In the genomic region with DNA sequence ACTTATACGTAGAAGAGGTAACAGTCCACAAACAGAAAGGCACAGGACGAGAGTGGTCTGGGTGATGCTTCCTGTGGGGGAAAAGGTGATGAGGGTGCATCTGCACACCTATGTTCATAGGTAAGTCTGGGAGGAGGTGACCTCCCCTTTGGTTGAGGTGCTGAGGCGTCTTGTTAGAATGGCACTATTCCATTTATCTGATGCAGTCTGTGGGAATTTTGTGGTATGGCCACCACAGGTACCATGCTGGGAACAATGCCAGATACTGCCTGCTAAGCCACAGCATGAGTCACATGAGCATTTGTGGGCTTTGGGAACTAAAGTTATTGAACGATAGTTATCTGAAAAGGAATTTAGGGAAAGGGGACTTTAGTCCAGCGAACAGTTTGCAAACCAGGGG, we compare ENCODE assay signal across 18 cellular contexts. TPM values are rescaled to one million over a fixed set of nuclear protein-coding genes. Genes with fewer than 3 reads are reported as not detected.
A peak's percentile ranks its signal among the peaks of the same experiment; 100 is the strongest.
DNase-seq lines count a peak whose midpoint lies in the region; ATAC-seq, FAIRE-seq and TF ChIP-seq lines count a peak whose summit lies in the region.
"Had no signal": no experiment of that assay in that cellular context is flagged by ENCODE, and none has a peak within 500 bp of the region (broad histone marks: within the 10 kb centered on the region; RNA-seq: fewer than 3 reads in every experiment).

No MANE protein-coding gene starts in this region.

- H3K27me3 ChIP-seq in GM23248 (replicated peaks; ENCODE audit: insufficient read depth) (peaks cover 29% of the 10 kb centered on the region), K562 (ENCODE audit: control insufficient read depth in 2 of 2, insufficient read depth in 2 of 2, low read length in 2 of 2) (no peaks in the 10 kb centered on the region), MM.1S (replicated peaks; ENCODE audit: insufficient read depth, low read length) (no peaks in the 10 kb centered on the region)
- no peaks in the 10 kb centered on the region for H3K27me3 ChIP-seq in naive thymus-derived CD4-positive, alpha-beta T cell (ENCODE audit: control insufficient read depth in 2 of 2, insufficient read depth in 2 of 2, low read length in 2 of 2)
- H3K27me3 ChIP-seq: BLaER1 treated with 17β-estradiol and CSF1 and Interleukin-3, amounts not matched to agents 10 nM and 100 nM had no signal

- H3K9me2 ChIP-seq in GM23248 (ENCODE audit: insufficient read depth) (no peaks in the 10 kb centered on the region), MM.1S (replicated peaks; ENCODE audit: insufficient read depth, low read length) (no peaks in the 10 kb centered on the region)

- CTCF ChIA-PET in K562 (lab: Yijun Ruan, JAX; ENCODE audit: low intra/inter-chr PET ratio): no interaction called here
- CTCF ChIA-PET in naive thymus-derived CD4-positive, alpha-beta T cell (lab: Charles Lee): no interaction called here

- H3K9me3 ChIP-seq in GM23248 (ENCODE audit: low read depth) (no peaks in the 10 kb centered on the region), K562 (replicated peaks; ENCODE audit: control insufficient read depth, insufficient read depth, low read depth, low read length) (no peaks in the 10 kb centered on the region), MM.1S (replicated peaks; ENCODE audit: insufficient read depth, low read length) (no peaks in the 10 kb centered on the region)
- H3K9me3 ChIP-seq in naive thymus-derived CD4-positive, alpha-beta T cell (ENCODE audit: control insufficient read depth in 2 of 3, low read length in 3 of 3): no peaks in the 10 kb centered on the region
- H3K9me3 ChIP-seq: adrenal gland; BLaER1 treated with 17β-estradiol and CSF1 and Interleukin-3, amounts not matched to agents 10 nM and 100 nM; prostate gland had no signal

- TF ChIP-seq EP300 in K562 (IDR thresholded peaks at IDR 0.05; ENCODE audit: low read length): no peak

- BruUV-seq in K562 (replicated peaks; lab: Mats Ljungman, UMichigan): no TSS peak

- H3F3A ChIP-seq in GM23248 (ENCODE audit: insufficient read depth) (no peaks in the 10 kb centered on the region), MM.1S (ENCODE audit: insufficient read depth, low read length) (no peaks in the 10 kb centered on the region)

- TF ChIP-seq RAD21 in K562 (CRISPR knock-in tag; conservative IDR thresholded peaks at IDR 0.05 in 1 of 2, IDR thresholded peaks at IDR 0.05 in 1 of 2): no peak

- H3K4me3 ChIP-seq in GM23248 (no peak overlapping the region), K562 (no peak overlapping the region), MM.1S (ENCODE audit: low read length) (no peak overlapping the region)
- H3K4me3 ChIP-seq in naive thymus-derived CD4-positive, alpha-beta T cell (ENCODE audit: low read length): no peak overlapping the region
- H3K4me3 ChIP-seq: adrenal gland; BLaER1 treated with 17β-estradiol and CSF1 and Interleukin-3, amounts not matched to agents 10 nM and 100 nM; prostate gland had no signal

- H3K4me1 Mint-ChIP-seq in naive thymus-derived CD4-positive, alpha-beta T cell: peaks cover 0 to 6% (median 0%) of the 10 kb centered on the region in 7 donors

- H3K27ac ChIP-seq in GM23248 (no peak overlapping the region), K562 (ENCODE audit: extremely low read depth, low read depth, low read length) (no peak overlapping the region), MM.1S (ENCODE audit: low read length) (no peak overlapping the region)
- H3K27ac ChIP-seq in naive thymus-derived CD4-positive, alpha-beta T cell (ENCODE audit: low read depth, low read length): no peak overlapping the region
- H3K27ac ChIP-seq: adrenal gland; BLaER1 treated with 17β-estradiol and CSF1 and Interleukin-3, amounts not matched to agents 10 nM and 100 nM; prostate gland had no signal

- peaks cover 0 to 4% (median 0%) of the 10 kb centered on the region in 5 donors for H3K36me3 Mint-ChIP-seq in naive thymus-derived CD4-positive, alpha-beta T cell

- no peaks in the 10 kb centered on the region for H3K9me3 Mint-ChIP-seq in naive thymus-derived CD4-positive, alpha-beta T cell
- H3K9me3 Mint-ChIP-seq: dendritic cell treated with granulocyte-macrophage colony-stimulating factor and Interleukin-4, amounts not matched to agents 40 ng/mL and 50 ng/mL, for 4 days had no signal

- ATAC-seq in K562: no peak
- peak; percentile 28 for ATAC-seq in naive thymus-derived CD4-positive, alpha-beta T cell
- no peak for ATAC-seq in HG03342 (IDR thresholded peaks at IDR 0.05; ENCODE audit: unreplicated experiment)
- ATAC-seq: esophagus mucosa, left colon had no signal

- DNase-seq in GM23248 (peak; percentile 30), M059J (ENCODE audit: low read depth) (peak; percentile 95), K562 (ENCODE audit: extremely low read depth in 1 of 4, low spot score in 3 of 4) (no peak), RKO (ENCODE audit: low spot score) (no peak), MM.1S (no peak)
- no peak for DNase-seq in naive thymus-derived CD4-positive, alpha-beta T cell
- DNase-seq: activated CD4-positive, alpha-beta T cell treated with anti-CD3 and anti-CD28 coated beads for 4 hours; activated T-cell treated with anti-CD3 and anti-CD28 coated beads, Interleukin-2, amount 50 U/mL, for 1 hour; adrenal gland; GF-D8; left colon; NCI-H2227 treated with DMSO at 0.1 percent for 48 hours had no signal

- H3K4me2 ChIP-seq in GM23248 (ENCODE audit: unreplicated experiment): no peak overlapping the region
- H3K4me2 ChIP-seq in K562 (ENCODE audit: insufficient read depth, low read length): no peak overlapping the region
- no peak overlapping the region for H3K4me2 ChIP-seq in MM.1S (ENCODE audit: low read depth, low read length)

- TF ChIP-seq CTCF in K562 (IDR thresholded peaks at IDR 0.05 in 2 of 3, conservative IDR thresholded peaks at IDR 0.05 in 1 of 3; ENCODE audit: insufficient read depth in 2 of 3, low read depth in 1 of 3, low read length in 3 of 3) (no peak), MM.1S (IDR thresholded peaks at IDR 0.05; ENCODE audit: low read length) (no peak)

- 71 to 75% methylated on average over 5 of the region's 5 CpGs for WGBS in GM23248 (ENCODE audit: low coverage in 1 of 2, low lambda C conversion rate in 2 of 2, missing lambda C conversion rate in 2 of 2), 2 experiments
- WGBS in K562 (ENCODE audit: insufficient coverage, low coverage, missing lambda C conversion rate): 32% methylated on average over 5 of the region's 5 CpGs

- H3K4me1 ChIP-seq in GM23248 (ENCODE audit: insufficient read depth) (no peaks in the 10 kb centered on the region), K562 (replicated peaks in 1 of 2; ENCODE audit: control insufficient read depth in 2 of 2, insufficient read depth in 2 of 2, low read length in 2 of 2) (peaks cover 0 to 14% of the 10 kb centered on the region in 2 experiments; a peak in 2 of 5 replicates), MM.1S (ENCODE audit: low read length) (0 out of 2 replicates have a peak, but pooled peaks cover 4% of the 10 kb centered on the region)
- H3K4me1 ChIP-seq in naive thymus-derived CD4-positive, alpha-beta T cell (ENCODE audit: control insufficient read depth in 2 of 2, insufficient read depth in 2 of 2, low read length in 2 of 2): no peaks in the 10 kb centered on the region
- H3K4me1 ChIP-seq: adrenal gland, prostate gland had no signal

- no peak for TF ChIP-seq POLR2A in K562 (conservative IDR thresholded peaks at IDR 0.05)

- H2AFZ ChIP-seq in GM23248 (no peak overlapping the region), K562 (ENCODE audit: low read depth, low read length) (no peak overlapping the region), MM.1S (ENCODE audit: low read length) (no peak overlapping the region)

- H4K20me1 ChIP-seq in GM23248 (ENCODE audit: insufficient read depth) (no peaks in the 10 kb centered on the region), K562 (replicated peaks; ENCODE audit: control insufficient read depth, insufficient read depth, low read length) (no peaks in the 10 kb centered on the region), MM.1S (ENCODE audit: insufficient read depth, low read length) (no peaks in the 10 kb centered on the region)
- H4K20me1 ChIP-seq: BLaER1 treated with 17β-estradiol and CSF1 and Interleukin-3, amounts not matched to agents 10 nM and 100 nM had no signal

- no peak overlapping the region for H3K27ac Mint-ChIP-seq in naive thymus-derived CD4-positive, alpha-beta T cell
- H3K27ac Mint-ChIP-seq: dendritic cell treated with granulocyte-macrophage colony-stimulating factor and Interleukin-4, amounts not matched to agents 40 ng/mL and 50 ng/mL, for 4 days had no signal

- H3K9ac ChIP-seq in GM23248 (no peak overlapping the region), K562 (ENCODE audit: insufficient read depth in 1 of 2, low read depth in 2 of 2, low read length in 2 of 2) (no peak overlapping the region), MM.1S (ENCODE audit: low read length) (no peak overlapping the region)
- H3K9ac ChIP-seq: BLaER1 treated with 17β-estradiol and CSF1 and Interleukin-3, amounts not matched to agents 10 nM and 100 nM had no signal

- in situ Hi-C loops in GM23248 (cut with MboI) (loop anchor here (25.0 kb wide), 1 partner anchor 327 kb away; no protein-coding TSS in a partner anchor), K562 (cut with MboI) (no loop called here)

- no peaks in the 10 kb centered on the region for H3K36me3 ChIP-seq in GM23248 (ENCODE audit: low read depth)
- H3K36me3 ChIP-seq in K562 (ENCODE audit: control insufficient read depth, insufficient read depth, low read length): no peaks in the 10 kb centered on the region
- H3K36me3 ChIP-seq in naive thymus-derived CD4-positive, alpha-beta T cell (ENCODE audit: control insufficient read depth in 2 of 3, insufficient read depth in 3 of 3, low read length in 3 of 3): no peaks in the 10 kb centered on the region
- H3K36me3 ChIP-seq in MM.1S (replicated peaks; ENCODE audit: insufficient read depth, low read length): no peaks in the 10 kb centered on the region
- H3K36me3 ChIP-seq: adrenal gland; BLaER1 treated with 17β-estradiol and CSF1 and Interleukin-3, amounts not matched to agents 10 nM and 100 nM; prostate gland had no signal

- POLR2A ChIA-PET in K562 (lab: Yijun Ruan, JAX): interaction anchor here (1.9 kb wide), 1 partner anchor 12 kb away, joined by 7 read pairs; no protein-coding TSS in a partner anchor
- POLR2A ChIA-PET in naive thymus-derived CD4-positive, alpha-beta T cell (lab: Charles Lee): no interaction called here

- H3K4me3 Mint-ChIP-seq in naive thymus-derived CD4-positive, alpha-beta T cell: no peak overlapping the region
- H3K4me3 Mint-ChIP-seq: dendritic cell treated with granulocyte-macrophage colony-stimulating factor and Interleukin-4, amounts not matched to agents 40 ng/mL and 50 ng/mL, for 4 days had no signal

- H3K9me1 ChIP-seq in K562 (ENCODE audit: control insufficient read depth, insufficient read depth, low read length): no peaks in the 10 kb centered on the region

- FAIRE-seq in K562 (lab: Jason Lieb, UNC): no peak

- H3K79me2 ChIP-seq in GM23248 (ENCODE audit: insufficient read depth) (no peaks in the 10 kb centered on the region), K562 (ENCODE audit: control insufficient read depth, insufficient read depth, low read length) (no peaks in the 10 kb centered on the region), MM.1S (ENCODE audit: low read length) (no peaks in the 10 kb centered on the region)

- peaks cover 0 to 42% (median 0%) of the 10 kb centered on the region in 5 donors for H3K27me3 Mint-ChIP-seq in naive thymus-derived CD4-positive, alpha-beta T cell

- intact Hi-C loops in K562 (cut with micrococcal nuclease): loop anchor here (5.0 kb wide), 1 partner anchor 37 kb away; no protein-coding TSS in a partner anchor
- intact Hi-C loops in naive thymus-derived CD4-positive, alpha-beta T cell (cut with micrococcal nuclease): no loop called here

RNA-seq across cellular contexts. Expression of a gene that starts 27.9 kb away (rescaled TPM):
- total RNA-seq in GM23248 (2014; rRNA removed; shearing (Covaris generic)): not detected in 2 replicates
- polyA plus RNA-seq in GM23248 (2016; fragmentation: Nextera tagmentation; extraction: Ambion mirVana) (not detected in 2 replicates), K562 (2011; rRNA removed) (not detected in 2 replicates), K562 (2014; fragmentation: Illumina TruSeq; extraction: Trizol) (not detected in 2 replicates), K562 (2014; fragmentation: Nextera tagmentation; extraction: Ambion mirVana) (not detected), K562 (2014; rRNA removed) (not detected in 2 replicates)
- total RNA-seq in M059J (2014; rRNA removed; shearing (Covaris generic)): 0.30 TPM in 1 of 2 replicates, not detected in the other
- total RNA-seq in K562 (2011; cell fraction: chromatin; rRNA removed; ENCODE audit: low replicate concordance): not detected in 2 replicates
- not detected in 2 replicates for total RNA-seq in K562 (2011; cell fraction: nucleolus; rRNA removed)
- not detected in 2 replicates for total RNA-seq in K562 (2011; cell fraction: nucleoplasm; rRNA removed)
- total RNA-seq in K562 (2014; rRNA removed) (not detected in 2 replicates), K562 (2014; rRNA removed; fragmentation: Illumina TruSeq; extraction: Trizol) (not detected in 2 replicates), K562 (2015; rRNA removed; fragmentation: Illumina TruSeq; extraction: Trizol) (not detected in 2 replicates), K562 (2021) (not detected in 2 replicates)
- 0.09 TPM in 1 of 2 replicates, not detected in the other for polyA plus RNA-seq in K562 (2011; cell fraction: cytosol; rRNA removed)
- 0.48 TPM in 1 of 2 replicates, not detected in the other for polyA plus RNA-seq in K562 (2011; cell fraction: nucleus; rRNA removed)
- polyA plus RNA-seq in K562 (2012): not detected in 2 replicates
- polyA minus RNA-seq in K562 (2011; rRNA and poly(A)+ RNA removed): not detected in 2 replicates
- polyA minus RNA-seq in K562 (2011; cell fraction: cytosol; rRNA and poly(A)+ RNA removed): not detected in 2 replicates
- not detected in 2 replicates for polyA minus RNA-seq in K562 (2011; cell fraction: nucleus; rRNA and poly(A)+ RNA removed)
- total RNA-seq in naive thymus-derived CD4-positive, alpha-beta T cell: not detected
- polyA plus RNA-seq in naive thymus-derived CD4-positive, alpha-beta T cell: not detected
- total RNA-seq: adrenal gland, esophagus mucosa, OCI-LY7 had no signal
- polyA plus RNA-seq: adrenal gland had no signal

RNA-seq across cellular contexts. Expression of a gene that starts 38.9 kb away (rescaled TPM):
- total RNA-seq in GM23248 (2014; rRNA removed; shearing (Covaris generic)): not detected in 2 replicates
- not detected in 2 replicates for polyA plus RNA-seq in GM23248 (2016; fragmentation: Nextera tagmentation; extraction: Ambion mirVana)
- total RNA-seq in M059J (2014; rRNA removed; shearing (Covaris generic)): not detected in 2 replicates
- not detected in 2 replicates for total RNA-seq in K562 (2011; cell fraction: chromatin; rRNA removed; ENCODE audit: low replicate concordance)
- total RNA-seq in K562 (2011; cell fraction: nucleolus; rRNA removed): not detected in 2 replicates
- not detected in 2 replicates for total RNA-seq in K562 (2011; cell fraction: nucleoplasm; rRNA removed)
- not detected in 2 replicates for total RNA-seq in K562 (2014; rRNA removed)
- not detected in 2 replicates for total RNA-seq in K562 (2014; rRNA removed; fragmentation: Illumina TruSeq; extraction: Trizol)
- total RNA-seq in K562 (2015; rRNA removed; fragmentation: Illumina TruSeq; extraction: Trizol): not detected in 2 replicates
- not detected in 2 replicates for total RNA-seq in K562 (2021)
- polyA plus RNA-seq in K562 (2011; rRNA removed): not detected in 2 replicates
- polyA plus RNA-seq in K562 (2011; cell fraction: cytosol; rRNA removed): not detected in 2 replicates
- polyA plus RNA-seq in K562 (2011; cell fraction: nucleus; rRNA removed): 0.46 TPM in 1 of 2 replicates, not detected in the other
- 0.10 TPM in 1 of 2 replicates, not detected in the other for polyA plus RNA-seq in K562 (2012)
- not detected in 2 replicates for polyA plus RNA-seq in K562 (2014; fragmentation: Illumina TruSeq; extraction: Trizol)
- not detected for polyA plus RNA-seq in K562 (2014; fragmentation: Nextera tagmentation; extraction: Ambion mirVana)
- polyA plus RNA-seq in K562 (2014; rRNA removed): not detected in 2 replicates
- not detected in 2 replicates for polyA minus RNA-seq in K562 (2011; rRNA and poly(A)+ RNA removed)
- polyA minus RNA-seq in K562 (2011; cell fraction: cytosol; rRNA and poly(A)+ RNA removed): not detected in 2 replicates
- polyA minus RNA-seq in K562 (2011; cell fraction: nucleus; rRNA and poly(A)+ RNA removed): not detected in 2 replicates
- not detected for total RNA-seq in naive thymus-derived CD4-positive, alpha-beta T cell
- not detected for polyA plus RNA-seq in naive thymus-derived CD4-positive, alpha-beta T cell
- total RNA-seq: adrenal gland, OCI-LY7, prostate gland had no signal
- polyA plus RNA-seq: adrenal gland had no signal

Comparison
In these comparisons a context has a peak if more than half of its experiments do, and no peak if none do; other contexts are left out.
1. DNase-seq: peak in GM23248 (single experiment) and M059J (single experiment); none in K562 (0 of 4), naive thymus-derived CD4-positive, alpha-beta T cell (0 of 9), RKO (single experiment) and MM.1S (single experiment).